In the genomic region with DNA sequence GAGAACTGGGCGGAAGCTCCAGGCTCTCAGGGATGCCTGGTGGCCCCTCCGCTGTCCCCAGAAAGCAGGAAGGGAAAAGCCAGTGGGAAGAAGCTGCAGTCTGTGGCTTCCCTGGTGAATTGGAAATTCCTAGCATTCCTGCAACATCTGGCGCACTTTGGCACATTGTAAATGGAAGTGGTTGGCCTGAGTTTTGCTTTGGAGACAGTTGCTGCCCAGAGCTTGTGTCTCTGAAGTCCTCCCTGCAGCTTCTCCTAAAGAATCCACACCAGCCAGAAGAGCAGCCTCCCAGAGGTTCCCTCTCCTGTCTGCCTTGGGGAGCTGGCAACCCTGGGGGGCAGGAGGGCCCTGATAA, we compare ENCODE assay signal across 10 cellular contexts. TPM values are rescaled to one million over a fixed set of nuclear protein-coding genes. Genes with fewer than 3 reads are reported as not detected.
DNase-seq lines count a peak whose midpoint lies in the region; ATAC-seq, FAIRE-seq and TF ChIP-seq lines count a peak whose summit lies in the region.
"Had no signal": no experiment of that assay in that cellular context is flagged by ENCODE, and none has a peak within 500 bp of the region (broad histone marks: within the 10 kb centered on the region; RNA-seq: fewer than 3 reads in every experiment).

No MANE protein-coding gene starts in this region.

- H3K27ac Mint-ChIP-seq in activated CD8-positive, alpha-beta T cell treated with anti-CD3 and anti-CD28 coated beads for 36 hours: no peak overlapping the region
- H3K27ac Mint-ChIP-seq in activated T-helper 1 cell treated with anti-CD3 and anti-CD28 coated beads, Interleukin-12 subunit alpha, Interleukin-12 subunit beta, Interleukin-2, Interleukin-4 antibody, amounts not matched to agents 30 ng/mL and 10 ng/mL and 1 ng/mL, durations not matched to agents 14 hours and 24 hours and 36 hours: no peak overlapping the region

- H3K4me3 Mint-ChIP-seq in activated CD8-positive, alpha-beta T cell treated with anti-CD3 and anti-CD28 coated beads for 36 hours: no peak overlapping the region
- no peak overlapping the region for H3K4me3 Mint-ChIP-seq in activated T-helper 1 cell treated with anti-CD3 and anti-CD28 coated beads, Interleukin-12 subunit alpha, Interleukin-12 subunit beta, Interleukin-2, Interleukin-4 antibody, amounts not matched to agents 30 ng/mL and 10 ng/mL and 1 ng/mL, durations not matched to agents 14 hours and 24 hours and 36 hours

- no peaks in the 10 kb centered on the region for H3K27me3 ChIP-seq in SJSA1 (replicated peaks)
- H3K27me3 ChIP-seq in pancreas: no peaks in the 10 kb centered on the region

- CTCF ChIA-PET in activated CD8-positive, alpha-beta T cell treated with anti-CD3 and anti-CD28 coated beads for 36 hours (lab: Charles Lee): no interaction called here

- H3K36me3 Mint-ChIP-seq in activated CD8-positive, alpha-beta T cell treated with anti-CD3 and anti-CD28 coated beads for 36 hours (ENCODE audit: low read depth): no peaks in the 10 kb centered on the region
- H3K36me3 Mint-ChIP-seq in activated T-helper 1 cell treated with anti-CD3 and anti-CD28 coated beads, Interleukin-12 subunit alpha, Interleukin-12 subunit beta, Interleukin-2, Interleukin-4 antibody, amounts not matched to agents 30 ng/mL and 10 ng/mL and 1 ng/mL, durations not matched to agents 14 hours and 24 hours and 36 hours (ENCODE audit: low read depth): no peaks in the 10 kb centered on the region

- no peaks in the 10 kb centered on the region for H3K9me3 Mint-ChIP-seq in activated CD8-positive, alpha-beta T cell treated with anti-CD3 and anti-CD28 coated beads for 36 hours
- H3K9me3 Mint-ChIP-seq in activated T-helper 1 cell treated with anti-CD3 and anti-CD28 coated beads, Interleukin-12 subunit alpha, Interleukin-12 subunit beta, Interleukin-2, Interleukin-4 antibody, amounts not matched to agents 30 ng/mL and 10 ng/mL and 1 ng/mL, durations not matched to agents 14 hours and 24 hours and 36 hours: no peaks in the 10 kb centered on the region

- no peak for FAIRE-seq in pancreas (lab: Jason Lieb, UNC)

- no peak overlapping the region for H3K4me3 ChIP-seq in SJSA1
- H3K4me3 ChIP-seq in pancreas: no peak overlapping the region

- H3K4me1 ChIP-seq in SJSA1 (replicated peaks) (peaks cover 37% of the 10 kb centered on the region), pancreas (peaks cover 40 to 45% (median 43%) of the 10 kb centered on the region in 3 donors)

- TF ChIP-seq CTCF in pancreas (IDR thresholded peaks at IDR 0.05): no peak
- TF ChIP-seq CTCF in activated CD8-positive, alpha-beta T cell treated with anti-CD3 and anti-CD28 coated beads for 36 hours (IDR thresholded peaks at IDR 0.05): no peak

- 37 to 57% methylated on average over 3 of the region's 3 CpGs for WGBS in pancreas, 2 donors

- H3K27ac ChIP-seq in SJSA1 (peak overlapping the region; percentile 90), pancreas (peak overlapping the region; percentile 58 to 75 (median 74))

- POLR2A ChIA-PET in activated CD8-positive, alpha-beta T cell treated with anti-CD3 and anti-CD28 coated beads for 36 hours (lab: Charles Lee): no interaction called here

- peaks cover 2% of the 10 kb centered on the region; the same call in 1 of the 2 replicates for H3K36me3 ChIP-seq in SJSA1
- peaks cover 0 to 12% (median 0%) of the 10 kb centered on the region in 3 donors for H3K36me3 ChIP-seq in pancreas

- no peaks in the 10 kb centered on the region for H3K4me1 Mint-ChIP-seq in activated CD8-positive, alpha-beta T cell treated with anti-CD3 and anti-CD28 coated beads for 36 hours (ENCODE audit: low read depth)
- H3K4me1 Mint-ChIP-seq in activated T-helper 1 cell treated with anti-CD3 and anti-CD28 coated beads, Interleukin-12 subunit alpha, Interleukin-12 subunit beta, Interleukin-2, Interleukin-4 antibody, amounts not matched to agents 30 ng/mL and 10 ng/mL and 1 ng/mL, durations not matched to agents 14 hours and 24 hours and 36 hours (ENCODE audit: low read depth): no peaks in the 10 kb centered on the region

- no peaks in the 10 kb centered on the region for H3K27me3 Mint-ChIP-seq in activated CD8-positive, alpha-beta T cell treated with anti-CD3 and anti-CD28 coated beads for 36 hours
- no peaks in the 10 kb centered on the region for H3K27me3 Mint-ChIP-seq in activated T-helper 1 cell treated with anti-CD3 and anti-CD28 coated beads, Interleukin-12 subunit alpha, Interleukin-12 subunit beta, Interleukin-2, Interleukin-4 antibody, amounts not matched to agents 30 ng/mL and 10 ng/mL and 1 ng/mL, durations not matched to agents 14 hours and 24 hours and 36 hours (ENCODE audit: insufficient read depth)

- peak; percentile 1 to 33 (median 18) for ATAC-seq in pancreas
- no peak for ATAC-seq in GM19328 (IDR thresholded peaks at IDR 0.05; ENCODE audit: unreplicated experiment)
- no peak for ATAC-seq in GM21737 (IDR thresholded peaks at IDR 0.05; ENCODE audit: unreplicated experiment)
- ATAC-seq in activated CD8-positive, alpha-beta T cell treated with anti-CD3 and anti-CD28 coated beads for 36 hours: no peak

- intact Hi-C loops in pancreas (cut with DNase I): no loop called here
- intact Hi-C loops in activated CD8-positive, alpha-beta T cell treated with anti-CD3 and anti-CD28 coated beads for 36 hours (cut with micrococcal nuclease): no loop called here
- intact Hi-C loops in activated T-helper 1 cell treated with anti-CD3 and anti-CD28 coated beads, Interleukin-12 subunit alpha, Interleukin-12 subunit beta, Interleukin-2, Interleukin-4 antibody, amounts not matched to agents 30 ng/mL and 10 ng/mL and 1 ng/mL, durations not matched to agents 14 hours and 24 hours and 36 hours (cut with micrococcal nuclease): no loop called here

- peak; percentile 69 for DNase-seq in COLO829 (ENCODE audit: low spot score)
- peak; percentile 88 to 89 for DNase-seq in SJSA1 (ENCODE audit: low read depth in 1 of 2, low spot score in 2 of 2)
- peak; percentile 75 for DNase-seq in foreskin melanocyte
- no peak for DNase-seq in pancreas
- DNase-seq in activated CD8-positive, alpha-beta T cell treated with anti-CD3 and anti-CD28 coated beads for 36 hours: no peak
- DNase-seq in activated T-helper 1 cell treated with anti-CD3 and anti-CD28 coated beads, Interleukin-12 subunit alpha, Interleukin-12 subunit beta, Interleukin-2, Interleukin-4 antibody, amounts not matched to agents 30 ng/mL and 10 ng/mL and 1 ng/mL, durations not matched to agents 14 hours and 24 hours and 36 hours (ENCODE audit: low spot score): no peak
- DNase-seq: DMS53, NCI-H2171 treated with DMSO at 0.1 percent for 48 hours had no signal

- H3K9me3 ChIP-seq in SJSA1 (replicated peaks) (no peaks in the 10 kb centered on the region), pancreas (no peaks in the 10 kb centered on the region)

RNA-seq across cellular contexts. Expression of a gene that starts 48.2 kb away (rescaled TPM):
- 12.8 and 13.6 TPM in 2 replicates for total RNA-seq in SJSA1 (2014; rRNA removed; shearing (Covaris generic))
- total RNA-seq in pancreas: 10 to 100 TPM; 36.2 to 58.7 (median 48.2) TPM
- 100 to 1,000 TPM; 103 to 104 TPM for polyA plus RNA-seq in pancreas
- not detected for total RNA-seq in activated CD8-positive, alpha-beta T cell treated with anti-CD3 and anti-CD28 coated beads for 36 hours
- not detected in 2 replicates for total RNA-seq in activated T-helper 1 cell treated with anti-CD3 and anti-CD28 coated beads, Interleukin-12 subunit alpha, Interleukin-12 subunit beta, Interleukin-2, Interleukin-4 antibody, amounts not matched to agents 30 ng/mL and 10 ng/mL and 1 ng/mL, durations not matched to agents 14 hours and 24 hours and 36 hours

Comparison
In these comparisons a context has a peak if more than half of its experiments do, and no peak if none do; other contexts are left out.
1. DNase-seq: peak in COLO829 (single experiment), SJSA1 (2 of 2) and foreskin melanocyte (single experiment); none in pancreas (0 of 6), activated CD8-positive, alpha-beta T cell treated with anti-CD3 and anti-CD28 coated beads for 36 hours (single experiment) and activated T-helper 1 cell treated with anti-CD3 and anti-CD28 coated beads, Interleukin-12 subunit alpha, Interleukin-12 subunit beta, Interleukin-2, Interleukin-4 antibody, amounts not matched to agents 30 ng/mL and 10 ng/mL and 1 ng/mL, durations not matched to agents 14 hours and 24 hours and 36 hours (single experiment).
2. ATAC-seq: peak in pancreas (4 of 4); none in GM19328 (single experiment), GM21737 (single experiment) and activated CD8-positive, alpha-beta T cell treated with anti-CD3 and anti-CD28 coated beads for 36 hours (single experiment).
3. RNA of a gene that starts 48.2 kb away (total RNA-seq): 36.2 to 58.7 TPM in pancreas and 12.8 to 13.6 TPM in SJSA1; not detected in activated CD8-positive, alpha-beta T cell treated with anti-CD3 and anti-CD28 coated beads for 36 hours and not detected in activated T-helper 1 cell treated with anti-CD3 and anti-CD28 coated beads, Interleukin-12 subunit alpha, Interleukin-12 subunit beta, Interleukin-2, Interleukin-4 antibody, amounts not matched to agents 30 ng/mL and 10 ng/mL and 1 ng/mL, durations not matched to agents 14 hours and 24 hours and 36 hours; every median in the first group is over 10 times any median in the second.